ENCODE assay signal across 11 cellular contexts in the genomic region with DNA sequence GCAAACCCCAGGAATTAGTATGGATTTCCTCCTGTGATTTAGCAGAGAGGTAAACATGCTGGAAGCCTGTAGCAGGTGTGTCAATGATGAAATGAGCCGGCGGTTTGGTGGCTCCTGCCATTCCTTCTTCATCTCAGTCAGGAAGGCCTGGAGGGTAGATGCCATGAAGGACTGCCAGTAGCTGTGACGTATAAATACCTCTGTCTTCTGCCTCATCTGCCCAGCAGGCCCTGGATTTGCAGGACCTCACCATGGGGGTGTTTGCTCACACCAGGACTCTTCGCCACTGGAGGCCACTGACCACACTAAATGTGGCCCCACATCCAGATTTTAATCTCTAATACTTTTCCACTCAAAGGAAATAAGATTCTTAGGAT. TPM values are rescaled to one million over a fixed set of nuclear protein-coding genes. Genes with fewer than 3 reads are reported as not detected.
"Had no signal": no experiment of that assay in that cellular context is flagged by ENCODE, and none has a peak within 500 bp of the region (broad histone marks: within the 10 kb centered on the region; RNA-seq: fewer than 3 reads in every experiment).

No MANE protein-coding gene starts in this region.

- H3K4me3 ChIP-seq: GM23248, HAP-1 had no signal

- H3K9ac ChIP-seq: GM23248 had no signal

- H3K9me3 Mint-ChIP-seq: HFFc6 had no signal

- DNase-seq: GM23248, GOT3, H7, HFFc6, IMR-90, KBM-7 had no signal

- H3K36me3 ChIP-seq: HAP-1 had no signal

- ATAC-seq: HCT116 had no signal

- H3K27ac Mint-ChIP-seq: HFFc6 had no signal

- H3K27ac ChIP-seq: GM23248, HL-60 had no signal

- H3K4me1 ChIP-seq: HAP-1 had no signal

- H3K9me3 ChIP-seq: HAP-1 had no signal

- H2AFZ ChIP-seq: GM23248 had no signal

- H3K4me3 Mint-ChIP-seq: HFFc6 had no signal

RNA-seq across cellular contexts. Expression of a gene that starts 16.1 kb away (rescaled TPM):
- total RNA-seq: GM23248, H4, HFFc6, HT1080, IMR-90 had no signal
- polyA plus RNA-seq: GM23248, IMR-90 had no signal

RNA-seq across cellular contexts. Expression of a gene that starts 24.4 kb away (rescaled TPM):
- total RNA-seq: H4 had no signal
